Comparison of ENCODE assay signal across 8 cellular contexts in genomic region chr1:223811634-223812101, GRCh38. TPM values are rescaled to one million over a fixed set of nuclear protein-coding genes. Genes with fewer than 3 reads are reported as not detected.
DNase-seq lines count a peak whose midpoint lies in the region; ATAC-seq and TF ChIP-seq lines count a peak whose summit lies in the region.

No MANE protein-coding gene starts in this region.

- no peak overlapping the region for H3K27ac ChIP-seq in 22Rv1

- no peaks in the 10 kb centered on the region for H3K9me3 Mint-ChIP-seq in activated T-cell treated with anti-CD3 and anti-CD28 coated beads, Interleukin-2, amount 50 U/mL, for 72 hours

- DNase-seq in GM03348 (ENCODE audit: low spot score) = peak; percentile 54
- peak; percentile 47 for DNase-seq in NCI-H82 (lab: John Stamatoyannopoulos, UW)
- DNase-seq in dedifferentiated amniotic fluid mesenchymal stem cell (ENCODE audit: extremely low spot score) = peak; percentile 34
- peak; percentile 39 for DNase-seq in midbrain (lab: John Stamatoyannopoulos, UW)
- no peak for DNase-seq in stimulated activated CD4-positive, alpha-beta T cell treated with anti-CD3 and anti-CD28 coated beads, Interleukin-4, amount 100 ng/mL, for 24 hours
- DNase-seq in activated T-cell treated with anti-CD3 and anti-CD28 coated beads, Interleukin-2, amount 50 U/mL, for 72 hours = no peak

- H3K4me3 Mint-ChIP-seq in activated T-cell treated with anti-CD3 and anti-CD28 coated beads, Interleukin-2, amount 50 U/mL, for 72 hours = no peak overlapping the region

- H3K36me3 Mint-ChIP-seq in activated T-cell treated with anti-CD3 and anti-CD28 coated beads, Interleukin-2, amount 50 U/mL, for 72 hours (ENCODE audit: insufficient read depth in 2 of 2) = peaks cover 16 to 51% of the 10 kb centered on the region in 2 donors

- ATAC-seq in GM19452 (IDR thresholded peaks at IDR 0.05; ENCODE audit: unreplicated experiment) = no peak
- no peak for ATAC-seq in activated T-cell treated with anti-CD3 and anti-CD28 coated beads, Interleukin-2, amount 50 U/mL, for 72 hours (replicated peaks in 1 of 2)

- H3K4me1 Mint-ChIP-seq in activated T-cell treated with anti-CD3 and anti-CD28 coated beads, Interleukin-2, amount 50 U/mL, for 72 hours (ENCODE audit: low read depth) = peaks cover 34% of the 10 kb centered on the region

- no peaks in the 10 kb centered on the region for H3K27me3 Mint-ChIP-seq in activated T-cell treated with anti-CD3 and anti-CD28 coated beads, Interleukin-2, amount 50 U/mL, for 72 hours (ENCODE audit: low read depth)

- peak; percentile 73 for TF ChIP-seq CTCF in 22Rv1 (IDR thresholded peaks at IDR 0.05)

- H3K27ac Mint-ChIP-seq in activated T-cell treated with anti-CD3 and anti-CD28 coated beads, Interleukin-2, amount 50 U/mL, for 72 hours = no peak overlapping the region

RNA-seq across cellular contexts. Expression of gene TP53BP2, which starts 34.1 kb away (rescaled TPM):
- 10 to 100 TPM; 54.6 to 58.1 TPM for total RNA-seq in activated T-cell treated with anti-CD3 and anti-CD28 coated beads, Interleukin-2, amount 50 U/mL, for 72 hours

Comparison
In these comparisons a context has a peak if more than half of its experiments do, and no peak if none do; other contexts are left out.
1. DNase-seq: peak in GM03348 (single experiment), NCI-H82 (single experiment), dedifferentiated amniotic fluid mesenchymal stem cell (single experiment) and midbrain (single experiment); none in stimulated activated CD4-positive, alpha-beta T cell treated with anti-CD3 and anti-CD28 coated beads, Interleukin-4, amount 100 ng/mL, for 24 hours (single experiment) and activated T-cell treated with anti-CD3 and anti-CD28 coated beads, Interleukin-2, amount 50 U/mL, for 72 hours (0 of 2).